Comparison of ENCODE assay signal across 28 cellular contexts in the genomic region with DNA sequence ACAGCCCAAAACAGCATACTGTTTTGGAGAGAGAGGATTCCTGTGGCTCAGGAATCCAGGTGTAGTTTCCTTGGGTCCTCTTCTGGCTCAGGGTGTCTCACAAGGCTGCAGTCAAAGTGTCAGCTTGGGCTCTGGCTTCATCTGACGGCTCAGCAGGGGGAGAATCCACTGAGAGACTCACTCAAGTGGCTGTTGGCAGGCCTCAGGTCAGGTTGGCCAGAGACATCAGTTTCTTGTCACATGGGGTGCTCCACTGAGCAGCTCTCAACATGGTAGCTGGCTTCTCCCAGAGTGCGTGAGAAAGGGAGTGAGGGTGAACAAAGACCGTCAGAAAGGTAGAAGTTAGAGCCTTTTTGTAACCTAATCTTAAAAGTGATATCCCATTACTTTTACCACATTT.
"Had no signal": no experiment of that assay in that cellular context is flagged by ENCODE, and none has a peak within 500 bp of the region (broad histone marks: within the 10 kb centered on the region; RNA-seq: fewer than 3 reads in every experiment).

No MANE protein-coding gene starts in this region.

- H3K27me3 ChIP-seq: pancreas, suprapubic skin had no signal

- DNase-seq: hippocampal formation; kidney glomerular epithelial cell; left colon; left lung; lower lobe of right lung; mammary epithelial cell; mesenchymal stem cell; naive thymus-derived CD8-positive, alpha-beta T cell; nucleus accumbens; pancreas; posterior cingulate gyrus; retina; right cardiac atrium; stimulated activated CD4-positive, alpha-beta T cell treated with anti-CD3 and anti-CD28 coated beads, Interleukin-12 subunit alpha, Interleukin-12 subunit beta, amount 100 ng/mL, for 4 hours; stimulated activated CD4-positive, alpha-beta T cell treated with anti-CD3 and anti-CD28 coated beads, Interleukin-15, amount 100 ng/mL, for 24 hours; stimulated activated CD4-positive, alpha-beta T cell treated with anti-CD3 and anti-CD28 coated beads, Interleukin-2, amount 100 ng/mL, for 24 hours; stimulated activated CD4-positive, alpha-beta T cell treated with anti-CD3 and anti-CD28 coated beads, Interleukin-4, amount 100 ng/mL, for 1 hour; stimulated activated naive B cell treated with anti-CD40 and anti-IgM and Interleukin-4, amounts not matched to agents 10 μg/mL and 1 μg/mL and 100 μg/mL, for 72 hours; tibial artery; trophoblast cell; upper lobe of right lung had no signal

- H3K4me1 ChIP-seq: left lung, lower lobe of right lung, pancreas, prostate gland, suprapubic skin, upper lobe of right lung had no signal

- H3K27ac ChIP-seq: left lung, lower lobe of right lung, pancreas, prostate gland, skin epidermis, suprapubic skin, thoracic aorta, tibial artery, upper lobe of right lung had no signal

- H3K9me3 ChIP-seq: left lung, lower lobe of right lung, pancreas, prostate gland, suprapubic skin, thoracic aorta, tibial artery, upper lobe of right lung had no signal

- ATAC-seq: left colon; left lung; lower lobe of right lung; naive thymus-derived CD8-positive, alpha-beta T cell; pancreas; right cardiac atrium; sciatic nerve; stimulated activated naive B cell treated with anti-CD40 and anti-IgM and Interleukin-4, amounts not matched to agents 10 μg/mL and 1 μg/mL and 100 μg/mL, for 72 hours; upper lobe of right lung had no signal

- H3K36me3 ChIP-seq: left lung, lower lobe of right lung, pancreas, prostate gland, suprapubic skin, thoracic aorta, tibial artery, upper lobe of right lung had no signal

- H3K4me3 ChIP-seq: left lung, lower lobe of right lung, pancreas, prostate gland, skin epidermis, suprapubic skin, thoracic aorta, tibial artery, upper lobe of right lung had no signal

- FAIRE-seq: keratinocyte, pancreas, urothelium cell line had no signal
